1 cellular context compared by ENCODE assay signal in genomic region chr7:155405399-155406318, GRCh38.
TF ChIP-seq lines count a peak whose summit lies in the region.

No MANE protein-coding gene starts in this region.

TF ChIP-seq in HEK293T, 16 proteins besides CTCF, POLR2A, EP300 and RAD21 (continued from another document):
- no peak for TF ChIP-seq TARDBP (IDR thresholded peaks at IDR 0.05)
- TF ChIP-seq BHLHE40 (IDR thresholded peaks at IDR 0.05; ENCODE audit: borderline replicate concordance), result no peak
